ENCODE assay signal across 8 cellular contexts in genomic region chr20:37693203-37693602, GRCh38. TPM values are rescaled to one million over a fixed set of nuclear protein-coding genes. Genes with fewer than 3 reads are reported as not detected.
DNase-seq lines count a peak whose midpoint lies in the region; ATAC-seq and TF ChIP-seq lines count a peak whose summit lies in the region.

No MANE protein-coding gene starts in this region.

- no peak overlapping the region for H3K27ac ChIP-seq in cardiac muscle cell
- H3K27ac ChIP-seq in lower lobe of right lung: no peak overlapping the region
- H3K27ac ChIP-seq in urinary bladder (ENCODE audit: low read depth): no peak overlapping the region

- H3K4me1 Mint-ChIP-seq in activated naive CD8-positive, alpha-beta T cell treated with anti-CD3 and anti-CD28 coated beads for 36 hours: peaks cover 14% of the 10 kb centered on the region

- TF ChIP-seq CTCF in cardiac muscle cell (IDR thresholded peaks at IDR 0.05; ENCODE audit: low read depth, low read length) (no peak), lower lobe of right lung (IDR thresholded peaks at IDR 0.05) (no peak)

- no peaks in the 10 kb centered on the region for H3K9me3 ChIP-seq in cardiac muscle cell (ENCODE audit: low read depth)
- no peaks in the 10 kb centered on the region for H3K9me3 ChIP-seq in lower lobe of right lung

- 55% methylated on average over 2 of the region's 2 CpGs for whole genome bisulfite sequencing in urinary bladder

- peak overlapping the region; percentile 91 for H3K27ac Mint-ChIP-seq in activated naive CD8-positive, alpha-beta T cell treated with anti-CD3 and anti-CD28 coated beads for 36 hours

- ATAC-seq in Right ventricle myocardium superior (ENCODE audit: poor library complexity): no peak
- ATAC-seq in lower lobe of right lung: no peak
- ATAC-seq in GM18909 (IDR thresholded peaks at IDR 0.05; ENCODE audit: poor library complexity, unreplicated experiment): no peak
- no peak for ATAC-seq in HG03457 (IDR thresholded peaks at IDR 0.05; ENCODE audit: unreplicated experiment)

- intact Hi-C loops in Right ventricle myocardium superior (cut with DNase I): no loop called here
- intact Hi-C loops in lower lobe of right lung (cut with DNase I): no loop called here

- H3K27me3 ChIP-seq in cardiac muscle cell: peaks cover 21% of the 10 kb centered on the region
- H3K27me3 ChIP-seq in lower lobe of right lung (ENCODE audit: low read depth): peaks cover 5% of the 10 kb centered on the region

- peaks cover 5% of the 10 kb centered on the region for H3K4me1 ChIP-seq in cardiac muscle cell (ENCODE audit: low read depth)
- H3K4me1 ChIP-seq in lower lobe of right lung: peaks cover 19% of the 10 kb centered on the region
- no peaks in the 10 kb centered on the region for H3K4me1 ChIP-seq in urinary bladder (ENCODE audit: insufficient read depth)

- DNase-seq in cardiac muscle cell (ENCODE audit: low read depth in 1 of 2, low spot score in 1 of 2) (no peak), Right ventricle myocardium superior (no peak), lower lobe of right lung (no peak), AML-193 (lab: John Stamatoyannopoulos, UW) (no peak)
- no peak for DNase-seq in activated naive CD8-positive, alpha-beta T cell treated with anti-CD3 and anti-CD28 coated beads for 36 hours

- peak overlapping the region; percentile 99 for H3K4me3 Mint-ChIP-seq in activated naive CD8-positive, alpha-beta T cell treated with anti-CD3 and anti-CD28 coated beads for 36 hours

- H3K4me3 ChIP-seq in cardiac muscle cell (peak overlapping the region; percentile 81), lower lobe of right lung (peak overlapping the region; percentile 67), urinary bladder (ENCODE audit: low read depth, low read length) (peak overlapping the region; percentile 86)

- no peaks in the 10 kb centered on the region for H3K9me3 Mint-ChIP-seq in activated naive CD8-positive, alpha-beta T cell treated with anti-CD3 and anti-CD28 coated beads for 36 hours

- H3K36me3 Mint-ChIP-seq in activated naive CD8-positive, alpha-beta T cell treated with anti-CD3 and anti-CD28 coated beads for 36 hours: peaks cover 12% of the 10 kb centered on the region

- H3K36me3 ChIP-seq in cardiac muscle cell (no peaks in the 10 kb centered on the region), lower lobe of right lung (no peaks in the 10 kb centered on the region), urinary bladder (ENCODE audit: insufficient read depth) (no peaks in the 10 kb centered on the region)

- H3K27me3 Mint-ChIP-seq in activated naive CD8-positive, alpha-beta T cell treated with anti-CD3 and anti-CD28 coated beads for 36 hours: peaks cover 29% of the 10 kb centered on the region

RNA-seq across cellular contexts. Expression of gene CTNNBL1, which starts 0.6 kb away (rescaled TPM):
- total RNA-seq in cardiac muscle cell (32.9 and 37.0 TPM in 2 replicates), Right ventricle myocardium superior (60.9 TPM), lower lobe of right lung (52.3 TPM), urinary bladder (22.2 TPM)
- polyA plus RNA-seq in cardiac muscle cell (68.6 and 76.2 TPM in 2 replicates), urinary bladder (39.3 TPM)
- 10 to 100 TPM; 85.6 to 98.4 TPM for total RNA-seq in activated naive CD8-positive, alpha-beta T cell treated with anti-CD3 and anti-CD28 coated beads for 36 hours
